In genomic region chr17:60141111-60142018, GRCh38 we compare ENCODE assay signal across 13 cellular contexts. TPM values are rescaled to one million over a fixed set of nuclear protein-coding genes. Genes with fewer than 3 reads are reported as not detected.
DNase-seq lines count a peak whose midpoint lies in the region; ATAC-seq lines count a peak whose summit lies in the region.
"Had no signal": no experiment of that assay in that cellular context is flagged by ENCODE, and none has a peak within 500 bp of the region (broad histone marks: within the 10 kb centered on the region; RNA-seq: fewer than 3 reads in every experiment).

No MANE protein-coding gene starts in this region.

- H4K91ac ChIP-seq in mesenchymal stem cell (ENCODE audit: low read length) = no peak overlapping the region

- H3K9ac ChIP-seq in HUES6 (ENCODE audit: low read length) (peak overlapping the region; percentile 43), mesenchymal stem cell (ENCODE audit: low read length) (no peak overlapping the region)

- H3K79me1 ChIP-seq in mesenchymal stem cell (replicated peaks; ENCODE audit: low read length, poor library complexity, severe bottlenecking) = no peaks in the 10 kb centered on the region

- H3K36me3 ChIP-seq in HUES6 (ENCODE audit: control insufficient read depth, insufficient read depth, low read length) (no peaks in the 10 kb centered on the region), mesenchymal stem cell (ENCODE audit: control insufficient read depth in 1 of 2, insufficient read depth in 2 of 2, low read depth in 1 of 2, low read length in 2 of 2) (peaks cover 0 to 4% of the 10 kb centered on the region in 2 experiments), HAP-1 (replicated peaks) (no peaks in the 10 kb centered on the region)
- H3K36me3 ChIP-seq: uterus had no signal

- H3K4me1 ChIP-seq in HUES6 (ENCODE audit: control insufficient read depth, insufficient read depth, low read length) (peaks cover 40% of the 10 kb centered on the region), mesenchymal stem cell (ENCODE audit: control insufficient read depth, insufficient read depth, low read depth, low read length) (peaks cover 36% of the 10 kb centered on the region), HAP-1 (peaks cover 19% of the 10 kb centered on the region)
- H3K4me1 ChIP-seq: uterus had no signal

- H3K23ac ChIP-seq in mesenchymal stem cell (ENCODE audit: low read length in 2 of 2) = peak overlapping the region in 1 of 2 experiments; percentile 2

- no peak overlapping the region for H2BK12ac ChIP-seq in mesenchymal stem cell (ENCODE audit: low read length in 2 of 2)

- no peak overlapping the region for H3K4ac ChIP-seq in mesenchymal stem cell (ENCODE audit: low read depth in 1 of 2, low read length in 2 of 2)

- no peak overlapping the region for H2BK15ac ChIP-seq in mesenchymal stem cell (ENCODE audit: low read depth, poor library complexity, severe bottlenecking)

- no peak overlapping the region for H3K4me2 ChIP-seq in mesenchymal stem cell (ENCODE audit: low read length, poor library complexity, severe bottlenecking)

- H3K14ac ChIP-seq in mesenchymal stem cell (ENCODE audit: low read length in 2 of 2) = peak overlapping the region in 1 of 2 experiments; percentile 77

- peaks cover 93% of the 10 kb centered on the region for H3K27me3 ChIP-seq in HUES6 (ENCODE audit: control insufficient read depth, insufficient read depth, low read length)
- H3K27me3 ChIP-seq in mesenchymal stem cell (ENCODE audit: control insufficient read depth in 1 of 2, insufficient read depth in 1 of 2, low read length in 2 of 2) = peaks cover 66 to 76% of the 10 kb centered on the region in 2 experiments
- H3K27me3 ChIP-seq in HAP-1 (ENCODE audit: low read depth) = no peaks in the 10 kb centered on the region; the same call in 1 of the 2 replicates

- H2BK5ac ChIP-seq in mesenchymal stem cell (ENCODE audit: low read depth, low read length, poor library complexity, severe bottlenecking) = no peak overlapping the region

- H4K8ac ChIP-seq in mesenchymal stem cell (ENCODE audit: low read length) = no peak overlapping the region

- no peak overlapping the region for H2AK5ac ChIP-seq in mesenchymal stem cell (ENCODE audit: low read length, severe bottlenecking)

- in situ Hi-C loops in HAP-1 (cut with MboI; ENCODE audit: low sequenced_read_pairs) = loop anchor here (25.0 kb wide), 2 partner anchors 271 to 496 kb away; partner anchors contain the start of gene CHCT1

- H3K4me3 ChIP-seq in HUES6 (ENCODE audit: low read depth, low read length) = peak overlapping the region; percentile 67
- H3K4me3 ChIP-seq in mesenchymal stem cell (ENCODE audit: insufficient read depth in 1 of 2, low read depth in 1 of 2, low read length in 2 of 2) = peak overlapping the region; percentile 18 to 29
- no peak overlapping the region for H3K4me3 ChIP-seq in HAP-1
- H3K4me3 ChIP-seq: uterus had no signal

- WGBS in mesenchymal stem cell = 15% methylated on average over 44 of the region's 52 CpGs

- H3K9me3 ChIP-seq in HUES6 (ENCODE audit: control insufficient read depth, insufficient read depth, low read depth, low read length) (no peaks in the 10 kb centered on the region), mesenchymal stem cell (ENCODE audit: control insufficient read depth, low read length) (no peaks in the 10 kb centered on the region), HAP-1 (no peaks in the 10 kb centered on the region)
- H3K9me3 ChIP-seq: uterus had no signal

- ATAC-seq in HG02610 (IDR thresholded peaks at IDR 0.05; ENCODE audit: unreplicated experiment) (no peak), GM21367 (IDR thresholded peaks at IDR 0.05; ENCODE audit: unreplicated experiment) (no peak)

- no peak overlapping the region for H2AFZ ChIP-seq in mesenchymal stem cell (ENCODE audit: low read depth, low read length)

- H2BK120ac ChIP-seq in mesenchymal stem cell (ENCODE audit: low read depth, low read length) = no peak overlapping the region

- H3K27ac ChIP-seq in HUES6 (ENCODE audit: low read depth, low read length) = no peak overlapping the region
- no peak overlapping the region for H3K27ac ChIP-seq in mesenchymal stem cell (ENCODE audit: low read length, poor library complexity, severe bottlenecking)
- H3K27ac ChIP-seq: uterus had no signal

- DNase-seq in CD1c-positive myeloid dendritic cell (ENCODE audit: extremely low spot score) = peak; percentile 68
- peak; percentile 74 for DNase-seq in ecto neural progenitor cell (ENCODE audit: low spot score)
- peak; percentile 67 for DNase-seq in mesenchymal stem cell
- DNase-seq in GOT3 (lab: John Stamatoyannopoulos, UW) = no peak
- no peak for DNase-seq in HAP-1 (ENCODE audit: low spot score in 2 of 2)
- DNase-seq: activated T-cell treated with anti-CD3 and anti-CD28 coated beads for 4 hours; effector memory CD4-positive, alpha-beta T cell; NCI-H2081 treated with DMSO at 0.1 percent for 48 hours; stimulated activated CD4-positive, alpha-beta T cell treated with anti-CD3 and anti-CD28 coated beads, Interleukin-2, amount 100 ng/mL, for 48 hours had no signal

- H3K18ac ChIP-seq in mesenchymal stem cell (ENCODE audit: low read depth in 1 of 2, low read length in 2 of 2) = no peak overlapping the region

RNA-seq across cellular contexts. Expression of gene CA4, which starts 8.4 kb away (rescaled TPM):
- not detected for polyA plus RNA-seq in mesenchymal stem cell (2013, experiment 1 of 2)
- polyA plus RNA-seq in mesenchymal stem cell (2013, experiment 2 of 2) = not detected

Comparison
In these comparisons a context has a peak if more than half of its experiments do, and no peak if none do; other contexts are left out.
1. DNase-seq: peak in CD1c-positive myeloid dendritic cell (single experiment), ecto neural progenitor cell (single experiment) and mesenchymal stem cell (single experiment); none in GOT3 (single experiment) and HAP-1 (0 of 2).